Comparison of ENCODE assay signal across 18 cellular contexts in genomic region chr7:67251986-67252558, GRCh38.
A peak's percentile ranks its signal among the peaks of the same experiment; 100 is the strongest.
DNase-seq lines count a peak whose midpoint lies in the region; ATAC-seq lines count a peak whose summit lies in the region.
"Had no signal": no experiment of that assay in that cellular context is flagged by ENCODE, and none has a peak within 500 bp of the region (broad histone marks: within the 10 kb centered on the region; RNA-seq: fewer than 3 reads in every experiment).

No MANE protein-coding gene starts in this region.

- no peak for ATAC-seq in sciatic nerve
- ATAC-seq: A549, HepG2, Panc1, Right ventricle myocardium inferior had no signal

- intact Hi-C loops in sciatic nerve (cut with DNase I) = no loop called here

- peak; percentile 16 for DNase-seq in A172 (ENCODE audit: low spot score)
- DNase-seq in Kasumi-1 (lab: John Stamatoyannopoulos, UW) = peak; percentile 46 to 65
- peak; percentile 15 for DNase-seq in amniotic epithelial cell (ENCODE audit: low read depth)
- peak; percentile 8 for DNase-seq in iris pigment epithelial cell (ENCODE audit: low read depth)
- DNase-seq in sciatic nerve (ENCODE audit: low spot score) = no peak
- DNase-seq in NCI-H2171 treated with DMSO at 0.1 percent for 48 hours (lab: John Stamatoyannopoulos, UW) = no peak
- no peak for DNase-seq in hippocampal formation (lab: John Stamatoyannopoulos, UW)
- DNase-seq in RKO (ENCODE audit: low spot score) = no peak
- DNase-seq: CD8-positive, alpha-beta memory T cell; DMS79 treated with DMSO at 0.1 percent for 48 hours; Karpas-422; NCI-H1417 treated with DMSO at 0.1 percent for 48 hours; NCI-H1930; NCI-H2171 had no signal

Comparison
In these comparisons a context has a peak if more than half of its experiments do, and no peak if none do; other contexts are left out.
1. DNase-seq: peak in A172 (single experiment), Kasumi-1 (2 of 2), amniotic epithelial cell (single experiment) and iris pigment epithelial cell (single experiment); none in sciatic nerve (single experiment), NCI-H2171 treated with DMSO at 0.1 percent for 48 hours (single experiment), hippocampal formation (0 of 2) and RKO (single experiment).